Comparison of ENCODE assay signal across 8 cellular contexts in genomic region chr17:17972126-17972951, GRCh38. TPM values are rescaled to one million over a fixed set of nuclear protein-coding genes. Genes with fewer than 3 reads are reported as not detected.
A peak's percentile ranks its signal among the peaks of the same experiment; 100 is the strongest.
DNase-seq lines count a peak whose midpoint lies in the region; ATAC-seq and TF ChIP-seq lines count a peak whose summit lies in the region.

DRC3 (plus strand) TSS chr17:17972862; CDS start chr17:17977599, 4,737 bp downstream.
TOM1L2 (minus strand) TSS chr17:17972400; CDS start chr17:17972313, 87 bp downstream.

- intact Hi-C loops in IMR-90 (cut with micrococcal nuclease) (loop anchor here (1.0 to 5.0 kb wide), 3 partner anchors 50 to 81 kb away; no protein-coding TSS in a partner anchor), OCI-LY7 (cut with micrococcal nuclease; ENCODE audit: unreplicated experiment) (loop anchor here (1.0 to 2.0 kb wide), 2 partner anchors 66 to 186 kb away; partner anchors contain the start of genes ATPAF2 and GID4)

- POLR2A ChIA-PET in IMR-90 (lab: Charles Lee; ENCODE audit: unreplicated experiment), result interaction anchor here (0.6 to 0.7 kb wide), 2 partner anchors 39 to 51 kb away, joined by 4 to 6 read pairs; no protein-coding TSS in a partner anchor
- POLR2A ChIA-PET in OCI-LY7 (lab: Charles Lee), result interaction anchor here (0.6 to 1.7 kb wide), 6 partner anchors 12 to 280 kb away, joined by 3 to 5 read pairs (median 4); no protein-coding TSS in a partner anchor

- BruUV-seq in IMR-90 (replicated peaks; lab: Mats Ljungman, UMichigan) (no TSS peak), OCI-LY7 (replicated peaks; lab: Mats Ljungman, UMichigan) (no TSS peak)

- H2AFZ ChIP-seq in IMR-90 (replicated peaks; ENCODE audit: low read length, poor library complexity) (peak within 1 kb of the TSS; percentile 96), OCI-LY7 (ENCODE audit: low read length) (peak within 1 kb of the TSS; percentile 84)

- H2BK20ac ChIP-seq in IMR-90 (ENCODE audit: low read depth, low read length), result no peak within 1 kb of the TSS

- H3K4ac ChIP-seq in IMR-90 (ENCODE audit: low read depth, low read length), result peak within 1 kb of the TSS; percentile 24

- CTCF ChIA-PET in IMR-90 (lab: Yijun Ruan, JAX) (interaction anchor here (0.7 to 1.1 kb wide), 4 partner anchors 13 to 58 kb away, joined by 3 to 5 read pairs (median 3); no protein-coding TSS in a partner anchor), OCI-LY7 (lab: Charles Lee; ENCODE audit: unreplicated experiment) (no interaction called here)

- peak within 1 kb of the TSS; percentile 87 for H3K4me2 ChIP-seq in IMR-90 (ENCODE audit: low read depth, low read length)
- peak within 1 kb of the TSS; percentile 90 for H3K4me2 ChIP-seq in OCI-LY7 (ENCODE audit: low read length)

- peak within 1 kb of the TSS; percentile 92 for H3K23ac ChIP-seq in IMR-90 (ENCODE audit: low read depth, low read length)

- no peaks in the 10 kb centered on the region for H3K9me2 ChIP-seq in OCI-LY7 (ENCODE audit: insufficient read depth, low read length)

- H3K4me1 ChIP-seq in IMR-90 (ENCODE audit: control insufficient read depth, insufficient read depth, low read length), result peaks cover 9% of the 10 kb centered on the region
- H3K4me1 ChIP-seq in OCI-LY7 (ENCODE audit: insufficient read depth, low read length, poor library complexity, severe bottlenecking), result peaks cover 12% of the 10 kb centered on the region

- no peak within 1 kb of the TSS for H3K56ac ChIP-seq in IMR-90 (ENCODE audit: extremely low read depth, insufficient read depth, low read length)

- peak; percentile 18; the same call in 1 of the 2 replicates for TF ChIP-seq RAD21 in IMR-90 (IDR thresholded peaks at IDR 0.05; ENCODE audit: low read length)

- H3K9me3 ChIP-seq in IMR-90 (ENCODE audit: control insufficient read depth, insufficient read depth, low read length) (no peaks in the 10 kb centered on the region), OCI-LY7 (ENCODE audit: low read length) (no peaks in the 10 kb centered on the region)

- H4K91ac ChIP-seq in IMR-90 (ENCODE audit: insufficient read depth, low read depth, low read length), result peak within 1 kb of the TSS; percentile 29

- peak within 1 kb of the TSS; percentile 26 for H3K9ac ChIP-seq in IMR-90 (ENCODE audit: low read depth, low read length)

- H3K27ac ChIP-seq in IMR-90 (ENCODE audit: insufficient read depth, low read length) (peak within 1 kb of the TSS; percentile 36), OCI-LY7 (ENCODE audit: low read depth, low read length, poor library complexity, severe bottlenecking) (no peak within 1 kb of the TSS)

- H2AK5ac ChIP-seq in IMR-90 (ENCODE audit: low read depth, low read length), result peak within 1 kb of the TSS; percentile 64; the same call in 1 of the 2 replicates

- ATAC-seq in GM21529 (IDR thresholded peaks at IDR 0.05; ENCODE audit: unreplicated experiment) (peak; percentile 89), IMR-90 (ENCODE audit: low read depth) (peak; percentile 96)

- no peak within 1 kb of the TSS for H2BK120ac ChIP-seq in IMR-90 (ENCODE audit: low read depth, low read length)

- in situ Hi-C loops in IMR-90 (cut with MboI; ENCODE audit: low sequenced_read_pairs), result no loop called here

- H3K36me3 ChIP-seq in IMR-90 (ENCODE audit: control insufficient read depth, insufficient read depth, low read length) (no peaks in the 10 kb centered on the region), OCI-LY7 (ENCODE audit: insufficient read depth, low read length) (no peaks in the 10 kb centered on the region)

- H3K18ac ChIP-seq in IMR-90 (ENCODE audit: low read depth, low read length), result no peak within 1 kb of the TSS

- H4K20me1 ChIP-seq in IMR-90 (ENCODE audit: insufficient read depth, low read length) (peaks cover 17% of the 10 kb centered on the region; the same call in 1 of the 2 replicates), OCI-LY7 (ENCODE audit: insufficient read depth, low read length) (no peaks in the 10 kb centered on the region)

- H2BK15ac ChIP-seq in IMR-90 (ENCODE audit: low read depth, low read length), result no peak within 1 kb of the TSS; the same call in 2 of the 3 replicates

- peaks cover 10 to 41% of the 10 kb centered on the region in 2 experiments for H3K79me1 ChIP-seq in IMR-90 (ENCODE audit: low read depth in 1 of 2, low read length in 2 of 2)

- H2AK9ac ChIP-seq in IMR-90 (replicated peaks; ENCODE audit: low read depth, low read length, poor library complexity), result peak within 1 kb of the TSS; percentile 92

- 0% methylated on average over 21 of the region's 59 CpGs; no CpG with 5 or more reads in 1 of the 2 experiments for WGBS in IMR-90 (ENCODE audit: extremely low coverage in 2 of 2, insufficient read length in 1 of 2), 2 experiments

- H3K9me1 ChIP-seq in IMR-90 (ENCODE audit: insufficient read depth, low read length), result peaks cover 8% of the 10 kb centered on the region; the same call in 1 of the 2 replicates

- peak within 1 kb of the TSS; percentile 20 for H2BK5ac ChIP-seq in IMR-90 (ENCODE audit: low read depth, low read length, poor library complexity, severe bottlenecking)

- no peaks in the 10 kb centered on the region for H3K27me3 ChIP-seq in IMR-90 (ENCODE audit: control insufficient read depth, insufficient read depth, low read length)

- H3K79me2 ChIP-seq in OCI-LY7 (ENCODE audit: insufficient read depth, low read depth, low read length), result no peaks in the 10 kb centered on the region

- peak; percentile 82 for TF ChIP-seq POLR2A in IMR-90 (IDR thresholded peaks at IDR 0.05; ENCODE audit: low read depth, low read length)

- DNase-seq in DMS114 treated with DMSO at 0.1 percent for 48 hours (lab: John Stamatoyannopoulos, UW; ENCODE audit: unreplicated experiment) (peak; percentile 89), IMR-90 (peak; percentile 100), OCI-LY7 (ENCODE audit: low spot score) (peak; percentile 100), activated T-cell treated with anti-CD3 and anti-CD28 coated beads for 4 hours (peak; percentile 100), epithelial cell of esophagus (ENCODE audit: low read depth) (peak; percentile 100), middle frontal gyrus (ENCODE audit: extremely low spot score, low spot score) (peak; percentile 100)
- peak; percentile 98 to 100 for DNase-seq in stimulated activated CD8-positive, alpha-beta memory T cell treated with anti-CD3 and anti-CD28 coated beads, Interleukin-2, amount 100 ng/mL, for 1 hour (ENCODE audit: low read depth in 2 of 2)

- dilution Hi-C loops in IMR-90 (cut with HindIII; ENCODE audit: low sequenced_read_pairs, unreplicated experiment), result no loop called here

- no peak for TF ChIP-seq CTCF in IMR-90 (conservative IDR thresholded peaks at IDR 0.05; ENCODE audit: low read depth, low read length)
- no peak for TF ChIP-seq CTCF in OCI-LY7 (conservative IDR thresholded peaks at IDR 0.05; ENCODE audit: low read length)
- no peak for TF ChIP-seq CTCF in epithelial cell of esophagus (IDR thresholded peaks at IDR 0.05; ENCODE audit: insufficient read depth, low read depth, low read length, missing control alignments)

- peak within 1 kb of the TSS in 1 of 2 experiments; percentile 28; a peak in 1 of 4 replicates for H4K8ac ChIP-seq in IMR-90 (ENCODE audit: low read depth in 2 of 2, low read length in 2 of 2)

- peak within 1 kb of the TSS; percentile 36; the same call in 1 of the 2 replicates for H3K14ac ChIP-seq in IMR-90 (replicated peaks; ENCODE audit: low read depth, low read length)

- H3K4me3 ChIP-seq in IMR-90 (ENCODE audit: insufficient read depth, low read depth, low read length) (peak within 1 kb of the TSS; percentile 66), OCI-LY7 (ENCODE audit: low read depth, low read length, poor library complexity, severe bottlenecking) (peak within 1 kb of the TSS; percentile 81), epithelial cell of esophagus (ENCODE audit: low read length) (peak within 1 kb of the TSS; percentile 61)

- H4K5ac ChIP-seq in IMR-90 (ENCODE audit: low read depth, low read length), result no peak within 1 kb of the TSS

TF ChIP-seq in IMR-90, 13 proteins besides CTCF, POLR2A, EP300 and RAD21 (continues in another document):
- TF ChIP-seq MAZ (IDR thresholded peaks at IDR 0.05; ENCODE audit: borderline replicate concordance, low read depth, low read length) (peak; percentile 98), BHLHE40 (IDR thresholded peaks at IDR 0.05; ENCODE audit: low read depth, low read length) (peak; percentile 92), RCOR1 (IDR thresholded peaks at IDR 0.05; ENCODE audit: insufficient replicate concordance, low read length) (no peak), RFX5 (IDR thresholded peaks at IDR 0.05; ENCODE audit: low read depth, low read length) (peak; percentile 48; the same call in 1 of the 2 replicates), CEBPB (IDR thresholded peaks at IDR 0.05; ENCODE audit: low read depth, low read length) (peak; percentile 84; the same call in 1 of the 2 replicates), FOS (IDR thresholded peaks at IDR 0.05; ENCODE audit: low read depth, low read length) (peak; percentile 80; the same call in 1 of the 2 replicates), ELK1 (IDR thresholded peaks at IDR 0.05; ENCODE audit: borderline replicate concordance, low read depth, low read length) (no peak), MAFK (IDR thresholded peaks at IDR 0.05; ENCODE audit: low read depth, low read length) (no peak), SMC3 (IDR thresholded peaks at IDR 0.05; ENCODE audit: low read depth, low read length) (no peak)

RNA-seq across cellular contexts. Expression of gene DRC3, which starts in this region (rescaled TPM):
- total RNA-seq in IMR-90 (2012; rRNA removed) (0.28 and 0.72 TPM in 2 replicates), OCI-LY7 (2022) (0.19 and 0.50 TPM in 2 replicates)
- polyA plus RNA-seq in IMR-90 (2012; rRNA removed), result 0.23 and 0.55 TPM in 2 replicates
- polyA plus RNA-seq in IMR-90 (2012; cell fraction: cytosol; rRNA removed), result 0.12 and 0.30 TPM in 2 replicates
- 1.1 and 1.8 TPM in 2 replicates for polyA plus RNA-seq in IMR-90 (2012; cell fraction: nucleus; rRNA removed; ENCODE audit: low replicate concordance)
- not detected in 2 replicates for total RNA-seq in OCI-LY7 (2014; rRNA removed; shearing (Covaris generic))

RNA-seq across cellular contexts. Expression of gene TOM1L2, which starts in this region (rescaled TPM):
- total RNA-seq in IMR-90 (2012; rRNA removed), result 23.3 and 34.4 TPM in 2 replicates
- 51.7 and 54.3 TPM in 2 replicates for polyA plus RNA-seq in IMR-90 (2012; rRNA removed)
- polyA plus RNA-seq in IMR-90 (2012; cell fraction: cytosol; rRNA removed), result 33.4 and 54.4 TPM in 2 replicates
- polyA plus RNA-seq in IMR-90 (2012; cell fraction: nucleus; rRNA removed; ENCODE audit: low replicate concordance), result 144 and 187 TPM in 2 replicates
- 4.9 and 5.4 TPM in 2 replicates for total RNA-seq in OCI-LY7 (2014; rRNA removed; shearing (Covaris generic))
- 14.3 and 16.4 TPM in 2 replicates for total RNA-seq in OCI-LY7 (2022)
